In genomic region chr1:32754282-32755097, GRCh38 we compare ENCODE assay signal across 8 cellular contexts. TPM values are rescaled to one million over a fixed set of nuclear protein-coding genes. Genes with fewer than 3 reads are reported as not detected.
DNase-seq lines count a peak whose midpoint lies in the region; TF ChIP-seq lines count a peak whose summit lies in the region.

No MANE protein-coding gene starts in this region.

- no peak for TF ChIP-seq POLR2A in Peyer's patch (IDR thresholded peaks at IDR 0.05)

- TF ChIP-seq CTCF in Peyer's patch (IDR thresholded peaks at IDR 0.05) (no peak), astrocyte of the spinal cord (IDR thresholded peaks at IDR 0.05; ENCODE audit: low read depth, low read length) (no peak)

- peak; percentile 90 for DNase-seq in H7
- DNase-seq in Peyer's patch: peak in 1 of 3 donors; percentile 57
- DNase-seq in astrocyte of the spinal cord (ENCODE audit: low read depth, low spot score): no peak
- DNase-seq in stimulated activated CD4-positive, alpha-beta T cell treated with anti-CD3 and anti-CD28 coated beads, Interleukin-15, amount 100 ng/mL, for 24 hours: peak; percentile 54
- no peak for DNase-seq in pons (ENCODE audit: low spot score)
- DNase-seq in GOT3 (lab: John Stamatoyannopoulos, UW): no peak
- no peak for DNase-seq in NCI-H2107 (lab: John Stamatoyannopoulos, UW)

- no peaks in the 10 kb centered on the region for H3K27me3 ChIP-seq in H7 (ENCODE audit: control insufficient read depth, insufficient read depth, low read length)
- no peaks in the 10 kb centered on the region for H3K27me3 ChIP-seq in Peyer's patch

- H3K4me3 ChIP-seq in H7 (ENCODE audit: insufficient read depth, low read depth, low read length) (peak overlapping the region; percentile 90), Peyer's patch (peak overlapping the region; percentile 46 to 82 (median 68)), astrocyte of the spinal cord (ENCODE audit: low read depth, low read length) (peak overlapping the region; percentile 49), iPS-18c (ENCODE audit: insufficient read depth, low read depth, low read length) (peak overlapping the region; percentile 66)

- H3K27ac ChIP-seq in Peyer's patch: peak overlapping the region; percentile 35 to 82 (median 45)

- H3K4me1 ChIP-seq in Peyer's patch: peaks cover 0 to 54% (median 13%) of the 10 kb centered on the region in 4 donors

- in situ Hi-C loops in astrocyte of the spinal cord (cut with HindIII; ENCODE audit: low sequenced_read_pairs): no loop called here

- no peaks in the 10 kb centered on the region; the same call in 1 of the 2 replicates for H3K36me3 ChIP-seq in H7 (replicated peaks; ENCODE audit: control insufficient read depth, insufficient read depth, low read length)
- no peaks in the 10 kb centered on the region for H3K36me3 ChIP-seq in Peyer's patch

- H3K9me3 ChIP-seq in Peyer's patch: no peaks in the 10 kb centered on the region
- H3K9me3 ChIP-seq in iPS-18c (ENCODE audit: control insufficient read depth, insufficient read depth, low read length): no peaks in the 10 kb centered on the region

RNA-seq across cellular contexts. Expression of gene SYNC, which starts 51.9 kb away (rescaled TPM):
- total RNA-seq in H7 (2014; rRNA removed; shearing (Covaris generic)): 0.07 and 0.45 TPM in 2 replicates
- total RNA-seq in Peyer's patch: 10 to 100 TPM in 1 of 4 donors, 1 to 10 TPM in 3; 8.3 to 19.8 (median 9.2) TPM

Comparison
In these comparisons a context has a peak if more than half of its experiments do, and no peak if none do; other contexts are left out.
1. DNase-seq: peak in H7 (single experiment) and stimulated activated CD4-positive, alpha-beta T cell treated with anti-CD3 and anti-CD28 coated beads, Interleukin-15, amount 100 ng/mL, for 24 hours (single experiment); none in astrocyte of the spinal cord (single experiment), pons (single experiment), GOT3 (single experiment) and NCI-H2107 (single experiment).
2. Peak in every context shown above with its lines, with median percentiles within 50 percentile points of each other: H3K4me3 ChIP-seq.